ENCODE assay signal across 16 cellular contexts in the genomic region with DNA sequence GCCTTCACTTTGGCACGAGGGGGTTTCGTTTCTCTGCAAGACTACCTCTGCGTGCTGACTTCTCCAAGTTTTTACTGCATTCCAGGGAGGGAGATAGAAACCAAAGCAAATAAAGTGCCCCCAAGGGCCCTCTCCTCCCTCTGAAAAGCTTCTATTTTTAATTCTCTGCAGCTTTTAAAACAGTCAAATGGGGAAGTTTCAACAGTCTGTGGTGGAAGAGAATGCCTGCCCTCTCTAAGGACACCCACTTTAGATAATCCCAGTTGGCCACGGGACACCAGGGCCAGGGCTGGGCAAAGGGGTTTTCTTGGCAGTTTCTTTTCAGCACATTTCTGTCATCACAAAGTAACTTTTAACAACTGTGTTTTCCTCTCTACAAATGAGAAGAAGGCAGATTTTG.
DNase-seq lines count a peak whose midpoint lies in the region; ATAC-seq, FAIRE-seq and TF ChIP-seq lines count a peak whose summit lies in the region.
"Had no signal": no experiment of that assay in that cellular context is flagged by ENCODE, and none has a peak within 500 bp of the region (broad histone marks: within the 10 kb centered on the region; RNA-seq: fewer than 3 reads in every experiment).

No MANE protein-coding gene starts in this region.

- H3K4me1 ChIP-seq in ascending aorta (peaks cover 16 to 37% of the 10 kb centered on the region in 2 donors), thymus (ENCODE audit: control insufficient read depth, insufficient read depth, low read length) (peaks cover 22% of the 10 kb centered on the region), mucosa of descending colon (ENCODE audit: low read depth) (peaks cover 7% of the 10 kb centered on the region), HepG2 (ENCODE audit: insufficient read depth, low read length) (no peaks in the 10 kb centered on the region)
- H3K4me1 ChIP-seq: right lobe of liver had no signal

- BruUV-seq in HepG2 (replicated peaks; lab: Mats Ljungman, UMichigan) = no TSS peak

- CTCF ChIA-PET in HepG2 (lab: Yijun Ruan, JAX; ENCODE audit: low intra/inter-chr PET ratio, low total read pairs) = no interaction called here

- no peak for TF ChIP-seq RAD21 in HepG2 (CRISPR knock-in tag; IDR thresholded peaks at IDR 0.05)

- H3K9ac ChIP-seq in HepG2 (ENCODE audit: insufficient read depth, low read depth, low read length) = no peak overlapping the region
- H3K9ac ChIP-seq: KMS-11 had no signal

- no peaks in the 10 kb centered on the region for H3K79me2 ChIP-seq in HepG2 (ENCODE audit: insufficient read depth, low read length)

- H3K4me3 ChIP-seq in ascending aorta (peak overlapping the region in 1 of 2 donors; percentile 21), thymus (ENCODE audit: low read length) (no peak overlapping the region), mucosa of descending colon (no peak overlapping the region), HepG2 (replicated peaks in 1 of 3; ENCODE audit: insufficient read depth in 1 of 3, low read depth in 2 of 3, low read length in 3 of 3) (no peak overlapping the region)
- H3K4me3 ChIP-seq: right lobe of liver had no signal

- no peaks in the 10 kb centered on the region for H3K36me3 ChIP-seq in ascending aorta
- H3K36me3 ChIP-seq in thymus (ENCODE audit: control insufficient read depth, insufficient read depth) = no peaks in the 10 kb centered on the region
- H3K36me3 ChIP-seq in mucosa of descending colon (ENCODE audit: low read depth) = no peaks in the 10 kb centered on the region
- no peaks in the 10 kb centered on the region for H3K36me3 ChIP-seq in HepG2 (replicated peaks in 1 of 2; ENCODE audit: control insufficient read depth in 1 of 2, insufficient read depth in 2 of 2, low read length in 2 of 2)
- H3K36me3 ChIP-seq: right lobe of liver had no signal

- TF ChIP-seq POLR2A in HepG2 (IDR thresholded peaks at IDR 0.05; ENCODE audit: insufficient read depth in 1 of 2, low read depth in 2 of 2, low read length in 2 of 2) = no peak

- TF ChIP-seq EP300 in HepG2 (IDR thresholded peaks at IDR 0.05; ENCODE audit: low read depth in 2 of 2, low read length in 2 of 2) (no peak), HepG2 (CRISPR knock-in tag; IDR thresholded peaks at IDR 0.05; ENCODE audit: borderline replicate concordance) (no peak)

- peaks cover 0 to 12% of the 10 kb centered on the region in 2 donors for H3K9me3 ChIP-seq in ascending aorta
- no peaks in the 10 kb centered on the region for H3K9me3 ChIP-seq in thymus (ENCODE audit: control insufficient read depth)
- peaks cover 10% of the 10 kb centered on the region for H3K9me3 ChIP-seq in mucosa of descending colon
- H3K9me3 ChIP-seq in HepG2 (ENCODE audit: low read length) = no peaks in the 10 kb centered on the region
- H3K9me3 ChIP-seq: right lobe of liver had no signal

- FAIRE-seq in HepG2 (lab: Jason Lieb, UNC) = no peak
- FAIRE-seq: GM19239 had no signal

- H3K27me3 ChIP-seq in ascending aorta (no peaks in the 10 kb centered on the region), thymus (ENCODE audit: control insufficient read depth, insufficient read depth) (no peaks in the 10 kb centered on the region), HepG2 (ENCODE audit: control insufficient read depth in 1 of 2, insufficient read depth in 2 of 2, low read length in 2 of 2) (no peaks in the 10 kb centered on the region)
- H3K27me3 ChIP-seq: right lobe of liver had no signal

- in situ Hi-C loops in HepG2 (cut with HindIII; ENCODE audit: extremely low pct_ligation_motif_present, low pct_unique_long_range_greater_than_20kb) = no loop called here

- H2AFZ ChIP-seq in HepG2 (ENCODE audit: low read length) = no peak overlapping the region

- DNase-seq in MV-4-11 (lab: John Stamatoyannopoulos, UW) (peak; percentile 96), ascending aorta (ENCODE audit: low spot score in 2 of 2) (no peak), medulla oblongata (ENCODE audit: extremely low spot score) (peak; percentile 55), mucosa of descending colon (no peak), HepG2 (ENCODE audit: low spot score) (no peak)
- DNase-seq in activated CD8-positive, alpha-beta memory T cell treated with anti-CD3 and anti-CD28 coated beads, Interleukin-2, amount 50 U/mL, for 4 hours = no peak
- DNase-seq: activated naive CD4-positive, alpha-beta T cell treated with Interleukin-2 at 50 U/mL for 16 hours; erythroblast; glutamatergic neuron; NCI-H1436 treated with DMSO at 0.1 percent for 48 hours; NCI-H345; right lobe of liver; SHP77 treated with DMSO at 0.1 percent for 48 hours had no signal

- H4K20me1 ChIP-seq in HepG2 (ENCODE audit: insufficient read depth, low read length) = no peaks in the 10 kb centered on the region

- WGBS in thymus = 51% methylated on average over 4 of the region's 4 CpGs
- 2% methylated on average over 4 of the region's 4 CpGs for WGBS in HepG2 (ENCODE audit: low lambda C conversion rate)

- ATAC-seq in mucosa of descending colon (no peak), HepG2 (no peak)

- POLR2A ChIA-PET in HepG2 (lab: Yijun Ruan, JAX) = no interaction called here

- intact Hi-C loops in ascending aorta (cut with DNase I) = loop anchor here (5.0 kb wide), 1 partner anchor 237 kb away; no protein-coding TSS in a partner anchor
- intact Hi-C loops in mucosa of descending colon (cut with DNase I, micrococcal nuclease) = no loop called here
- intact Hi-C loops in HepG2 (cut with micrococcal nuclease; ENCODE audit: unreplicated experiment) = no loop called here

- TF ChIP-seq CTCF in ascending aorta (IDR thresholded peaks at IDR 0.05) (no peak), mucosa of descending colon (IDR thresholded peaks at IDR 0.05) (no peak), HepG2 (CRISPR knock-in tag; IDR thresholded peaks at IDR 0.05) (no peak)

- no peak overlapping the region for H3K4me2 ChIP-seq in HepG2 (ENCODE audit: low read depth, low read length)
- H3K4me2 ChIP-seq: KMS-11 had no signal

- peak overlapping the region; percentile 54 to 69 for H3K27ac ChIP-seq in ascending aorta
- H3K27ac ChIP-seq in thymus (ENCODE audit: low read depth) = peak overlapping the region; percentile 25
- no peak overlapping the region for H3K27ac ChIP-seq in HepG2 (ENCODE audit: extremely low read length, insufficient read depth, low read length)
- H3K27ac ChIP-seq: KMS-11, right lobe of liver had no signal

TF ChIP-seq in HepG2, 621 proteins besides CTCF, POLR2A, EP300 and RAD21:
- TF ChIP-seq SRSF9 (IDR thresholded peaks at IDR 0.05; ENCODE audit: borderline replicate concordance, insufficient read depth, low read depth, low read length, poor library complexity, severe bottlenecking) (no peak), KLF13 (CRISPR knock-in tag; IDR thresholded peaks at IDR 0.05) (no peak), ZNF235 (CRISPR knock-in tag; IDR thresholded peaks at IDR 0.05; ENCODE audit: borderline replicate concordance) (no peak)
TF ChIP-seq in HepG2: peak in this region for 0.

Comparison
In these comparisons a context has a peak if more than half of its experiments do, and no peak if none do; other contexts are left out.
1. DNase-seq: peak in MV-4-11 (single experiment) and medulla oblongata (single experiment); none in ascending aorta (0 of 2), mucosa of descending colon (0 of 3), activated CD8-positive, alpha-beta memory T cell treated with anti-CD3 and anti-CD28 coated beads, Interleukin-2, amount 50 U/mL, for 4 hours (single experiment) and HepG2 (single experiment).